23 cellular contexts compared by ENCODE assay signal in the genomic region with DNA sequence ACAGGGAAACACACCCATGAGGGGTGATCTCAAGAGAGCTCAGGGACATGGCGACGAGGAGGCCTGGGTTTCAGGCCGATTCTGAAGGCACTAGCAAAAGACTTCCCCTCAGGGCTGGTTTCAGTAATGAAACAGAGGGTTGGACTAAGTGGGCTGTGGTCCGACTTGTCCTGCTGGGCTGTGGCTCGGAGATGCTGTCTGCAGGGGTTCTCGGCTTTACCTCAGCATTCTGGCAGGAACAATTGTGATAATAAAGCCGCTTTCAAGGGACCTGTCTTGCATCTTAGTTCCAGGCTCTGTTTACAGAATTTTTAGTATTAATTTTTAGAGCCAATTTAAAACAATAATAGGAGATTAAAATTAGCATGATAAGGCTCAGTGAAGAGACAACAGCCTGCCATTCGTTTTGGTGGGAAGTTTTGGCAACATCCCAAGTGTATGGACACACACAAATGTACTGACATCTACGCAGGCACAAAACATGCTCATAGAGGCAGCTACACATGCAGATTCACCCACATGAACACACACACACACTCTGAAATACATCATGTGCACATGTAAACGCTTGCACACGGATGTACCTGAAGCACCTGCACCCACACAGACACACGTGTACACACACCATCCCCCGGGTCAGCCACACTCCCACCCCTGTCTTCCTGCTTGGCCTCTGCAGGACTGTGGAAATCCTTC. TPM values are rescaled to one million over a fixed set of nuclear protein-coding genes. Genes with fewer than 3 reads are reported as not detected.
A peak's percentile ranks its signal among the peaks of the same experiment; 100 is the strongest.
DNase-seq lines count a peak whose midpoint lies in the region; ATAC-seq, FAIRE-seq and TF ChIP-seq lines count a peak whose summit lies in the region.
"Had no signal": no experiment of that assay in that cellular context is flagged by ENCODE, and none has a peak within 500 bp of the region (broad histone marks: within the 10 kb centered on the region; RNA-seq: fewer than 3 reads in every experiment).

No MANE protein-coding gene starts in this region.

- no peak for TF ChIP-seq CTCF in HepG2 (CRISPR knock-in tag; IDR thresholded peaks at IDR 0.05)
- no peak for TF ChIP-seq CTCF in right lobe of liver (IDR thresholded peaks at IDR 0.05)
- no peak for TF ChIP-seq CTCF in chondrocyte (IDR thresholded peaks at IDR 0.05)

- H3K4me1 ChIP-seq in HepG2 (ENCODE audit: insufficient read depth, low read length): no peaks in the 10 kb centered on the region
- H3K4me1 ChIP-seq in right lobe of liver: no peaks in the 10 kb centered on the region
- H3K4me1 ChIP-seq in naive thymus-derived CD4-positive, alpha-beta T cell (ENCODE audit: control insufficient read depth in 2 of 2, insufficient read depth in 2 of 2, low read length in 2 of 2): peaks cover 13 to 18% of the 10 kb centered on the region in 2 donors

- TF ChIP-seq RAD21 in HepG2 (CRISPR knock-in tag; IDR thresholded peaks at IDR 0.05): no peak

- peaks cover 5 to 58% of the 10 kb centered on the region in 2 experiments for H3K27me3 ChIP-seq in HepG2 (ENCODE audit: control insufficient read depth in 1 of 2, insufficient read depth in 2 of 2, low read length in 2 of 2)
- no peaks in the 10 kb centered on the region for H3K27me3 ChIP-seq in right lobe of liver
- peaks cover 3 to 15% of the 10 kb centered on the region in 2 donors for H3K27me3 ChIP-seq in naive thymus-derived CD4-positive, alpha-beta T cell (ENCODE audit: control insufficient read depth in 2 of 2, insufficient read depth in 2 of 2, low read length in 2 of 2)

- in situ Hi-C loops in HepG2 (cut with HindIII; ENCODE audit: extremely low pct_ligation_motif_present, low pct_unique_long_range_greater_than_20kb): no loop called here

- peaks cover 7% of the 10 kb centered on the region for H3K36me3 Mint-ChIP-seq in central memory CD8-positive, alpha-beta T cell (ENCODE audit: insufficient read depth)
- H3K36me3 Mint-ChIP-seq in naive thymus-derived CD4-positive, alpha-beta T cell: peaks cover 0 to 6% (median 0%) of the 10 kb centered on the region in 5 donors
- no peaks in the 10 kb centered on the region for H3K36me3 Mint-ChIP-seq in chondrocyte (ENCODE audit: low read depth)

- no peak for FAIRE-seq in HepG2 (lab: Jason Lieb, UNC)
- FAIRE-seq: GM12891, RCC 7860 had no signal

- intact Hi-C loops in HepG2 (cut with micrococcal nuclease; ENCODE audit: unreplicated experiment) (no loop called here), right lobe of liver (cut with DNase I) (no loop called here)
- intact Hi-C loops in naive thymus-derived CD4-positive, alpha-beta T cell (cut with micrococcal nuclease): no loop called here

- peak overlapping the region; percentile 63 for H3K4me3 Mint-ChIP-seq in central memory CD8-positive, alpha-beta T cell
- H3K4me3 Mint-ChIP-seq in naive thymus-derived CD4-positive, alpha-beta T cell: peak overlapping the region in 6 of 10 donors; percentile 16 to 81 (median 64)
- no peak overlapping the region for H3K4me3 Mint-ChIP-seq in chondrocyte (ENCODE audit: unreplicated experiment)

- DNase-seq in HepG2 (ENCODE audit: low spot score) (no peak), right lobe of liver (no peak), chondrocyte (ENCODE audit: low spot score) (no peak)
- DNase-seq in central memory CD8-positive, alpha-beta T cell (ENCODE audit: low spot score in 2 of 2): no peak
- DNase-seq in naive thymus-derived CD4-positive, alpha-beta T cell: no peak
- DNase-seq: activated CD4-positive, alpha-beta T cell treated with anti-CD3 and anti-CD28 coated beads, Interleukin-2, amount 50 U/mL, for 48 hours; amniotic stem cell; foreskin melanocyte; GM23248; Kasumi-1; NCI-H187 treated with DMSO at 0.1 percent for 48 hours; NCI-H345; NK-92 treated with Interleukin-12 subunit alpha and Interleukin-12 subunit beta, amount 100 ng/mL, for 24 hours; right cardiac atrium had no signal

- TF ChIP-seq EP300 in HepG2 (IDR thresholded peaks at IDR 0.05; ENCODE audit: low read depth in 2 of 2, low read length in 2 of 2): no peak
- no peak for TF ChIP-seq EP300 in HepG2 (CRISPR knock-in tag; IDR thresholded peaks at IDR 0.05; ENCODE audit: borderline replicate concordance)

- H3K27me3 Mint-ChIP-seq in central memory CD8-positive, alpha-beta T cell: peaks cover 30% of the 10 kb centered on the region
- H3K27me3 Mint-ChIP-seq in naive thymus-derived CD4-positive, alpha-beta T cell: peaks cover 58 to 69% (median 60%) of the 10 kb centered on the region in 5 donors
- H3K27me3 Mint-ChIP-seq in chondrocyte (ENCODE audit: low read depth): peaks cover 61% of the 10 kb centered on the region

- 3% methylated on average over 7 of the region's 13 CpGs for WGBS in HepG2 (ENCODE audit: low lambda C conversion rate)
- 64% methylated on average over 8 of the region's 13 CpGs for WGBS in right lobe of liver (ENCODE audit: insufficient coverage, low coverage, low lambda C conversion rate, missing lambda C conversion rate)

- no TSS peak for BruUV-seq in HepG2 (replicated peaks; lab: Mats Ljungman, UMichigan)

- H3K9me3 ChIP-seq in HepG2 (ENCODE audit: low read length) (no peaks in the 10 kb centered on the region), right lobe of liver (no peaks in the 10 kb centered on the region)
- no peaks in the 10 kb centered on the region for H3K9me3 ChIP-seq in naive thymus-derived CD4-positive, alpha-beta T cell (ENCODE audit: control insufficient read depth in 2 of 3, low read length in 3 of 3)
- H3K9me3 ChIP-seq: suprapubic skin had no signal

- no peaks in the 10 kb centered on the region for H3K79me2 ChIP-seq in HepG2 (ENCODE audit: insufficient read depth, low read length)

- H3K27ac Mint-ChIP-seq in central memory CD8-positive, alpha-beta T cell (ENCODE audit: low read depth): no peak overlapping the region
- H3K27ac Mint-ChIP-seq in naive thymus-derived CD4-positive, alpha-beta T cell: no peak overlapping the region
- H3K27ac Mint-ChIP-seq in chondrocyte (ENCODE audit: unreplicated experiment): no peak overlapping the region
- H3K27ac Mint-ChIP-seq: T-helper 2 cell treated with Interferon-gamma antibody and Interleukin-4, amounts not matched to agents 5 μg/mL and 100 μg/mL, for 36 hours had no signal

- no peak overlapping the region for H3K9ac ChIP-seq in HepG2 (ENCODE audit: insufficient read depth, low read depth, low read length)
- H3K9ac ChIP-seq: GM23248 had no signal

- no peak overlapping the region for H3K4me2 ChIP-seq in HepG2 (ENCODE audit: low read depth, low read length)

- H3K36me3 ChIP-seq in HepG2 (replicated peaks in 1 of 2; ENCODE audit: control insufficient read depth in 1 of 2, insufficient read depth in 2 of 2, low read length in 2 of 2) (no peaks in the 10 kb centered on the region), right lobe of liver (no peaks in the 10 kb centered on the region)
- no peaks in the 10 kb centered on the region for H3K36me3 ChIP-seq in naive thymus-derived CD4-positive, alpha-beta T cell (ENCODE audit: control insufficient read depth in 2 of 3, insufficient read depth in 3 of 3, low read length in 3 of 3)
- H3K36me3 ChIP-seq: suprapubic skin had no signal

- CTCF ChIA-PET in HepG2 (lab: Yijun Ruan, JAX; ENCODE audit: low intra/inter-chr PET ratio, low total read pairs): no interaction called here
- CTCF ChIA-PET in naive thymus-derived CD4-positive, alpha-beta T cell (lab: Charles Lee): no interaction called here

- TF ChIP-seq POLR2A in HepG2 (IDR thresholded peaks at IDR 0.05; ENCODE audit: insufficient read depth in 1 of 2, low read depth in 2 of 2, low read length in 2 of 2): no peak
- no peak for TF ChIP-seq POLR2A in right lobe of liver (IDR thresholded peaks at IDR 0.05)

- 0 out of 2 replicates have a peak, but pooled peaks cover 3% of the 10 kb centered on the region for H4K20me1 ChIP-seq in HepG2 (ENCODE audit: insufficient read depth, low read length)

- H3K27ac ChIP-seq in HepG2 (ENCODE audit: extremely low read length, insufficient read depth, low read length) (no peak overlapping the region), right lobe of liver (no peak overlapping the region), temporal lobe (ENCODE audit: low read depth, low read length) (peak overlapping the region; percentile 97)
- H3K27ac ChIP-seq in naive thymus-derived CD4-positive, alpha-beta T cell (ENCODE audit: low read depth, low read length): no peak overlapping the region
- H3K27ac ChIP-seq: C4-2B, GM23248, suprapubic skin had no signal

- H3K4me3 ChIP-seq in HepG2 (replicated peaks in 1 of 3; ENCODE audit: insufficient read depth in 1 of 3, low read depth in 2 of 3, low read length in 3 of 3) (no peak overlapping the region), right lobe of liver (no peak overlapping the region)
- H3K4me3 ChIP-seq in naive thymus-derived CD4-positive, alpha-beta T cell (ENCODE audit: low read length): no peak overlapping the region
- H3K4me3 ChIP-seq: GM23248, suprapubic skin had no signal

- POLR2A ChIA-PET in HepG2 (lab: Yijun Ruan, JAX): no interaction called here
- POLR2A ChIA-PET in naive thymus-derived CD4-positive, alpha-beta T cell (lab: Charles Lee): no interaction called here

- ATAC-seq in HepG2 (no peak), right lobe of liver (no peak), HG03378 (IDR thresholded peaks at IDR 0.05; ENCODE audit: unreplicated experiment) (no peak), HG02981 (IDR thresholded peaks at IDR 0.05; ENCODE audit: unreplicated experiment) (no peak)
- ATAC-seq in central memory CD8-positive, alpha-beta T cell (replicated peaks; ENCODE audit: extremely low read depth, poor library complexity, severe bottlenecking): no peak
- ATAC-seq in naive thymus-derived CD4-positive, alpha-beta T cell: no peak
- ATAC-seq: right cardiac atrium had no signal

- no peaks in the 10 kb centered on the region for H3K9me3 Mint-ChIP-seq in central memory CD8-positive, alpha-beta T cell
- peaks cover 0 to 3% (median 0%) of the 10 kb centered on the region in 11 donors for H3K9me3 Mint-ChIP-seq in naive thymus-derived CD4-positive, alpha-beta T cell
- H3K9me3 Mint-ChIP-seq in chondrocyte (ENCODE audit: low read depth): no peaks in the 10 kb centered on the region
- H3K9me3 Mint-ChIP-seq: T-helper 2 cell treated with Interferon-gamma antibody and Interleukin-4, amounts not matched to agents 5 μg/mL and 100 μg/mL, for 36 hours had no signal

- H3K4me1 Mint-ChIP-seq in central memory CD8-positive, alpha-beta T cell: peaks cover 35% of the 10 kb centered on the region
- H3K4me1 Mint-ChIP-seq in naive thymus-derived CD4-positive, alpha-beta T cell: peaks cover 8 to 28% (median 19%) of the 10 kb centered on the region in 7 donors
- no peaks in the 10 kb centered on the region for H3K4me1 Mint-ChIP-seq in chondrocyte (ENCODE audit: low read depth)

- no peak overlapping the region for H2AFZ ChIP-seq in HepG2 (ENCODE audit: low read length)
- H2AFZ ChIP-seq: GM23248 had no signal

RNA-seq across cellular contexts. Expression of gene B3GAT1, which starts 2.1 kb away (rescaled TPM):
- total RNA-seq in HepG2 (2016; rRNA removed; fragmentation: Illumina TruSeq; extraction: Trizol) (not detected in 2 replicates), right lobe of liver (1 to 10 TPM in 5 of 6 experiments, under 1 TPM in 1; 0.76 to 8.8 (median 5.1) TPM), temporal lobe (60.2 TPM), chondrocyte (0.27 to 0.62 TPM (median 0.37 TPM) in 3 replicates)
- not detected in 2 replicates for total RNA-seq in HepG2 (2016; cell fraction: cytosol; rRNA removed; fragmentation: Illumina TruSeq; extraction: Trizol; ENCODE audit: low read depth)
- not detected in 2 replicates for total RNA-seq in HepG2 (2016; cell fraction: insoluble cytoplasmic fraction; rRNA removed; fragmentation: Illumina TruSeq; extraction: Trizol)
- not detected in 2 replicates for total RNA-seq in HepG2 (2016; cell fraction: membrane; rRNA removed; fragmentation: Illumina TruSeq; extraction: Trizol)
- total RNA-seq in HepG2 (2016; cell fraction: nucleus; rRNA removed; fragmentation: Illumina TruSeq; extraction: Trizol): not detected in 2 replicates
- polyA plus RNA-seq in HepG2 (2011; rRNA removed): not detected in 2 replicates
- polyA plus RNA-seq in HepG2 (2011; cell fraction: cytosol; rRNA removed): not detected in 2 replicates
- not detected in 2 replicates for polyA plus RNA-seq in HepG2 (2011; cell fraction: nucleus; rRNA removed)
- polyA plus RNA-seq in HepG2 (2012): not detected in 2 replicates
- not detected in 2 replicates for polyA plus RNA-seq in HepG2 (2016; cell fraction: cytosol; fragmentation: Illumina TruSeq; extraction: Trizol; ENCODE audit: low read depth)
- polyA plus RNA-seq in HepG2 (2016; cell fraction: insoluble cytoplasmic fraction; fragmentation: Illumina TruSeq; extraction: Trizol; ENCODE audit: low read depth): not detected in 2 replicates
- not detected in 2 replicates for polyA plus RNA-seq in HepG2 (2016; cell fraction: membrane; fragmentation: Illumina TruSeq; extraction: Trizol; ENCODE audit: low read depth)
- not detected in 2 replicates for polyA plus RNA-seq in HepG2 (2016; cell fraction: nucleus; fragmentation: Illumina TruSeq; extraction: Trizol; ENCODE audit: insufficient read depth, low read depth)
- polyA minus RNA-seq in HepG2 (2011; rRNA and poly(A)+ RNA removed; ENCODE audit: low replicate concordance): not detected in 2 replicates
- polyA minus RNA-seq in HepG2 (2011; cell fraction: cytosol; rRNA and poly(A)+ RNA removed): not detected in 2 replicates
- polyA minus RNA-seq in HepG2 (2011; cell fraction: nucleus; rRNA and poly(A)+ RNA removed): not detected in 2 replicates
- 1 to 10 TPM in 1 of 5 experiments, under 1 TPM in 3, not detected in 1; 0.08 to 3.1 (median 0.60) TPM for total RNA-seq in naive thymus-derived CD4-positive, alpha-beta T cell
- polyA plus RNA-seq in naive thymus-derived CD4-positive, alpha-beta T cell: not detected
- total RNA-seq: epithelial cell of proximal tubule, GM23248 had no signal
- polyA plus RNA-seq: GM23248 had no signal
